In the genomic region with DNA sequence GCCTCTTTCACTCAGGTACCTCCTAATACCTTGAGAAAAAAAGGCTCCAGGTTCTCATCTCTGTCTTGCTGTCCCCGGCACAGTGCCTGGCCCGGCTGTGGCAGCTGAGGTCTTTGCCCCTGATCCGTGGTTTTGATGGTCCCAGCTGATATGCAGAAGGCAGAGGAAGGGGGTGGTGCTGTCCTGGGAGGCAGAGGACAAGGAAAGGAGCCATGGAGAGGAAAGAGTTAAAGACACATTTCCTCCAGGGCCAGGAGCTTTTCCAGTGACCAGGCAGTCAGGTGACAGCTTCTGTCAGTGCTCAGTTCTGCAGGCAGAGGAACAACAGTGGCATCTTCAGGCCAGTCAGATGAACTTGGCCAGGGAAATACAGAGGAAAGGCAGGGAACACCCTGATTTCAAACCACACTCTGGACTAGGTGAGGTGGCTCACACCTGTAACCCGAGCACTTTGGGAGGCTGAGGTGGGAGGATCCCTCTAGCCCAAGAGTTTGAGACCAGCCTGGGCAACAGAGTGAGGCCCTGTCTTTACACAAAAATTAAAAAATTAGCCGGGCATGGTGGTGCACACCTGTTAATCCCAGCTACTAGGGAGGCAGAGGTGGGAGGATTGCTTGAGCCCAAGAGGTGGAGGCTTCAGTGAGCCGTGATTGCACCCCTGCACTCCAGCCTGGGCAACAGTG, we compare ENCODE assay signal across 8 cellular contexts. TPM values are rescaled to one million over a fixed set of nuclear protein-coding genes. Genes with fewer than 3 reads are reported as not detected.
DNase-seq lines count a peak whose midpoint lies in the region; ATAC-seq, FAIRE-seq and TF ChIP-seq lines count a peak whose summit lies in the region.

No MANE protein-coding gene starts in this region.

- peak; percentile 47 for DNase-seq in D721Med (ENCODE audit: insufficient read length, low spot score)
- peak; percentile 48 for DNase-seq in KBM-7
- DNase-seq in RWPE2 (ENCODE audit: low spot score): no peak
- DNase-seq in fibroblast of the aortic adventitia (ENCODE audit: low read depth): peak; percentile 46
- peak in 33 of 49 donors; percentile 8 to 74 (median 32) for DNase-seq in substantia nigra (lab: John Stamatoyannopoulos, UW)
- no peak for DNase-seq in NCI-H187 (lab: John Stamatoyannopoulos, UW)
- DNase-seq in foreskin melanocyte: no peak
- DNase-seq in NCI-H128 (lab: John Stamatoyannopoulos, UW; ENCODE audit: unreplicated experiment): no peak

- TF ChIP-seq CTCF in D721Med (IDR thresholded peaks at IDR 0.05; ENCODE audit: insufficient read depth, missing control alignments) (peak; percentile 94), RWPE2 (IDR thresholded peaks at IDR 0.05; ENCODE audit: poor library complexity, severe bottlenecking) (peak; percentile 60), fibroblast of the aortic adventitia (IDR thresholded peaks at IDR 0.05; ENCODE audit: insufficient read depth, low read length) (peak; percentile 38)

- H3K27me3 ChIP-seq in RWPE2 (ENCODE audit: insufficient read depth, poor library complexity, severe bottlenecking): no peaks in the 10 kb centered on the region

- H3K27ac ChIP-seq in RWPE2 (ENCODE audit: poor library complexity, severe bottlenecking) (no peak overlapping the region), substantia nigra (ENCODE audit: low read depth, low read length, poor library complexity, severe bottlenecking) (no peak overlapping the region)

- ATAC-seq in RWPE2 (ENCODE audit: low read depth): peak; percentile 33; the same call in 1 of the 3 replicates

- peaks cover 2% of the 10 kb centered on the region for H3K4me1 ChIP-seq in RWPE2 (ENCODE audit: insufficient read depth, poor library complexity, severe bottlenecking)

- in situ Hi-C loops in KBM-7 (cut with MboI; ENCODE audit: low pct_unique_long_range_greater_than_20kb, low sequenced_read_pairs): loop anchor here (25.0 kb wide), 1 partner anchor 452 kb away; no protein-coding TSS in a partner anchor

- no peak for FAIRE-seq in D721Med (lab: Jason Lieb, UNC)

- H3K4me3 ChIP-seq in RWPE2 (ENCODE audit: severe bottlenecking): no peak overlapping the region
- H3K4me3 ChIP-seq in fibroblast of the aortic adventitia (ENCODE audit: low read depth, low read length): no peak overlapping the region

- H3K9me3 ChIP-seq in RWPE2 (ENCODE audit: severe bottlenecking): no peaks in the 10 kb centered on the region

- peaks cover 1% of the 10 kb centered on the region for H3K36me3 ChIP-seq in RWPE2 (ENCODE audit: low read depth)

RNA-seq across cellular contexts. Expression of gene COG1, which starts 3.3 kb away (rescaled TPM):
- total RNA-seq in fibroblast of the aortic adventitia (ENCODE audit: low replicate concordance): 9.1 and 28.1 TPM in 2 replicates

RNA-seq across cellular contexts. Expression of gene SSTR2, which starts 24.7 kb away (rescaled TPM):
- 2.9 TPM in 1 of 2 replicates, not detected in the other for total RNA-seq in fibroblast of the aortic adventitia (ENCODE audit: low replicate concordance)

Comparison
In these comparisons a context has a peak if more than half of its experiments do, and no peak if none do; other contexts are left out.
1. DNase-seq: peak in D721Med (single experiment), KBM-7 (single experiment), fibroblast of the aortic adventitia (single experiment) and substantia nigra (33 of 49); none in RWPE2 (single experiment), NCI-H187 (0 of 2), foreskin melanocyte (single experiment) and NCI-H128 (single experiment).
2. CTCF ChIP-seq: peak in every context shown above with its lines; median percentile 94 in D721Med; 60 in RWPE2; 38 in fibroblast of the aortic adventitia.